34 cellular contexts compared by ENCODE assay signal in the genomic region with DNA sequence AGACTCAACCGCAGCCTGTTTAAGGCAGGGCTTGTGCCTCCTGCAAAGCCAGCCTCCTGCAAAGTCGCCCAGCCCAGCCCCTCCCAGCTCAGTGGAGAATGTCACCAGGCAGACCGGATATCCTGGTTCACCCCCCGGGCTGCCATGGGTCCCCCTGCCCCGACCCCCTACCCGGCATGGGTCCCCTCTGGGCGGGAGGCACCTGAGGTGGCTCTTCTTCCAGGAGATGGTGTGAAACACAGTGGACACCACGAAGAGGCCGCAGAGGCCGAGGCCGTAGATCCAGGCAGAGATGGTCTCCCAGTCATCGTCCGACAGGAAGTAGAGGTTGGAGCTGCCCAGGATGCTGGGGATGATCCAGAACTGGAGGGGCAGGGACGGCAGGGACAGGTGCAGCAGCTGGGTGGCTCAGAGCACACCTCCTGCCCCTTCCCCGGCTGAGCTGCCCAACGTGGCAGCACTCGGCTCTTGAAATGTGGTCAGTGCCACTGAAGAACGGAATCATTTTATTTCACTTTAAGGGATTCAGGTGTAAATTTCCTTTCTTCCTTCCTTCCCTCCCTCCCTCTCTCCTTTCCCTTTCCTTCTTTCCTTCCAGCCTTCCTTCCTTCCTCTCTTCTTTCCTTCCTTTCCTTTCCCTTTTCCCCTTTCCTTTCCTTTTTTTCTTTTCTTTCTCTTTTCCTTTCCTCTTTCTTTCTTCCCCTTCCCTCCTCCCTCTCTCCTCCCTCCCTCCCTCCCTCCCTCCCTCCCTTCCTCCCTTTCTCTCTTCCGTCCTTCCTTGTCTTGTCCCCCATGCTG. TPM values are rescaled to one million over a fixed set of nuclear protein-coding genes. Genes with fewer than 3 reads are reported as not detected.
"Had no signal": no experiment of that assay in that cellular context is flagged by ENCODE, and none has a peak within 500 bp of the region (broad histone marks: within the 10 kb centered on the region; RNA-seq: fewer than 3 reads in every experiment).

No MANE protein-coding gene starts in this region.

- H3K27me3 ChIP-seq: ascending aorta, cardiac muscle cell, SJCRH30 had no signal

- DNase-seq: activated CD4-positive, alpha-beta T cell treated with anti-CD3 and anti-CD28 coated beads, Interleukin-2, amount 10 ng/mL, durations not matched to agents 24 days and 14 days; activated CD4-positive, alpha-beta T cell treated with anti-CD3 and anti-CD28 coated beads, Interleukin-2, amount 50 U/mL, for 4 hours; activated CD8-positive, alpha-beta T cell treated with anti-CD3 and anti-CD28 coated beads for 36 hours; activated effector memory CD4-positive, alpha-beta T cell treated with anti-CD3 and anti-CD28 coated beads, Interleukin-2, amount 50 U/mL, for 16 hours; activated naive CD4-positive, alpha-beta T cell; activated naive CD4-positive, alpha-beta T cell treated with anti-CD3 and anti-CD28 coated beads, Interleukin-2, amount 50 U/mL, for 16 hours; activated naive CD8-positive, alpha-beta T cell treated with anti-CD3 and anti-CD28 coated beads, Interleukin-2, amount 10 ng/mL, durations not matched to agents 7 days and 5 days; activated T-cell treated with anti-CD3 and anti-CD28 coated beads, Interleukin-2, amount 50 U/mL, for 1 hour; activated T-cell treated with anti-CD3 and anti-CD28 coated beads, Interleukin-2, amount 50 U/mL, for 72 hours; amygdala; Karpas-422; NCI-H1105; NCI-H1436; NCI-H1694 treated with DMSO at 0.1 percent for 48 hours; NCI-H2081; NCI-H2171 treated with DMSO at 0.1 percent for 48 hours; NCI-H2227 treated with DMSO at 0.1 percent for 48 hours; NCI-H446; NCI-H510A treated with DMSO at 0.1 percent for 48 hours; NCI-H526 treated with DMSO at 0.1 percent for 48 hours; NCI-H774; SJCRH30 had no signal

- H3K4me1 Mint-ChIP-seq: activated CD4-positive, alpha-beta T cell treated with anti-CD3 and anti-CD28 coated beads, Interleukin-2, amount 10 ng/mL, durations not matched to agents 24 days and 14 days; activated naive CD8-positive, alpha-beta T cell treated with anti-CD3 and anti-CD28 coated beads, Interleukin-2, amount 10 ng/mL, durations not matched to agents 7 days and 5 days; activated T-helper 17 cell treated with anti-CD3 and anti-CD28 coated beads, Interleukin-2, amount 50 U/mL, for 72 hours; central memory CD8-positive, alpha-beta T cell had no signal

- H3K36me3 ChIP-seq: ascending aorta, cardiac muscle cell, SJCRH30 had no signal

- H3K36me3 Mint-ChIP-seq: activated naive CD8-positive, alpha-beta T cell treated with anti-CD3 and anti-CD28 coated beads, Interleukin-2, amount 10 ng/mL, durations not matched to agents 7 days and 5 days had no signal

- H3K9me3 Mint-ChIP-seq: activated CD4-positive, alpha-beta T cell treated with anti-CD3 and anti-CD28 coated beads, Interleukin-2, amount 10 ng/mL, durations not matched to agents 24 days and 14 days; activated T-cell treated with anti-CD3 and anti-CD28 coated beads, Interleukin-2, amount 50 U/mL, for 72 hours; activated T-helper 17 cell treated with anti-CD3 and anti-CD28 coated beads, Interleukin-2, amount 50 U/mL, for 72 hours; central memory CD8-positive, alpha-beta T cell; T-helper 1 cell treated with Interleukin-12 subunit alpha and Interleukin-12 subunit beta and Interleukin-4 antibody, amounts not matched to agents 30 μg/mL and 1 μg/mL, for 36 hours had no signal

- H3K27ac Mint-ChIP-seq: activated CD4-positive, alpha-beta T cell treated with anti-CD3 and anti-CD28 coated beads, Interleukin-2, amount 10 ng/mL, durations not matched to agents 24 days and 14 days; activated CD8-positive, alpha-beta T cell treated with anti-CD3 and anti-CD28 coated beads for 36 hours; activated naive CD8-positive, alpha-beta T cell treated with anti-CD3 and anti-CD28 coated beads, Interleukin-2, amount 10 ng/mL, durations not matched to agents 7 days and 5 days; activated T-cell treated with anti-CD3 and anti-CD28 coated beads, Interleukin-2, amount 50 U/mL, for 72 hours; activated T-helper 17 cell treated with anti-CD3 and anti-CD28 coated beads, Interleukin-2, amount 50 U/mL, for 72 hours; T-helper 1 cell treated with Interleukin-12 subunit alpha and Interleukin-12 subunit beta and Interleukin-4 antibody, amounts not matched to agents 30 μg/mL and 1 μg/mL, for 36 hours; T-helper 2 cell treated with Interferon-gamma antibody and Interleukin-4, amounts not matched to agents 5 μg/mL and 100 μg/mL, for 36 hours had no signal

- H3K4me1 ChIP-seq: ascending aorta, SJCRH30 had no signal

- H3K27me3 Mint-ChIP-seq: activated CD4-positive, alpha-beta T cell treated with anti-CD3 and anti-CD28 coated beads, Interleukin-2, amount 10 ng/mL, durations not matched to agents 24 days and 14 days; activated naive CD8-positive, alpha-beta T cell treated with anti-CD3 and anti-CD28 coated beads, Interleukin-2, amount 10 ng/mL, durations not matched to agents 7 days and 5 days; activated T-helper 17 cell treated with anti-CD3 and anti-CD28 coated beads, Interleukin-2, amount 50 U/mL, for 72 hours had no signal

- H3K9me3 ChIP-seq: SJCRH30 had no signal

- H3K4me3 ChIP-seq: ascending aorta, cardiac muscle cell, SJCRH30, SK-N-MC had no signal

- H3K27ac ChIP-seq: ascending aorta, cardiac muscle cell, SJCRH30, SK-N-MC had no signal

- H3K4me3 Mint-ChIP-seq: activated CD4-positive, alpha-beta T cell treated with anti-CD3 and anti-CD28 coated beads, Interleukin-2, amount 10 ng/mL, durations not matched to agents 24 days and 14 days; activated CD8-positive, alpha-beta T cell treated with anti-CD3 and anti-CD28 coated beads for 36 hours; activated naive CD8-positive, alpha-beta T cell treated with anti-CD3 and anti-CD28 coated beads, Interleukin-2, amount 10 ng/mL, durations not matched to agents 7 days and 5 days; activated T-cell treated with anti-CD3 and anti-CD28 coated beads, Interleukin-2, amount 50 U/mL, for 72 hours; activated T-helper 17 cell treated with anti-CD3 and anti-CD28 coated beads, Interleukin-2, amount 50 U/mL, for 72 hours; central memory CD8-positive, alpha-beta T cell; T-helper 1 cell treated with Interleukin-12 subunit alpha and Interleukin-12 subunit beta and Interleukin-4 antibody, amounts not matched to agents 30 μg/mL and 1 μg/mL, for 36 hours; T-helper 2 cell treated with Interferon-gamma antibody and Interleukin-4, amounts not matched to agents 5 μg/mL and 100 μg/mL, for 36 hours had no signal

RNA-seq across cellular contexts. Expression of gene RADIL, which starts 36.7 kb away (rescaled TPM):
- total RNA-seq: MCF 10A, RPMI7951 had no signal

RNA-seq across cellular contexts. Expression of gene MMD2, which starts 38.8 kb away (rescaled TPM):
- total RNA-seq: activated CD4-positive, alpha-beta T cell treated with anti-CD3 and anti-CD28 coated beads, Interleukin-2, amount 10 ng/mL, durations not matched to agents 24 days and 14 days; activated CD8-positive, alpha-beta memory T cell treated with anti-CD3 and anti-CD28 coated beads for 36 hours; activated CD8-positive, alpha-beta T cell treated with anti-CD3 and anti-CD28 coated beads for 36 hours; activated naive CD8-positive, alpha-beta T cell treated with anti-CD3 and anti-CD28 coated beads, Interleukin-2, amount 10 ng/mL, durations not matched to agents 7 days and 5 days; activated T-cell treated with anti-CD3 and anti-CD28 coated beads, Interleukin-2, amount 50 U/mL, for 72 hours; activated T-helper 17 cell treated with anti-CD3 and anti-CD28 coated beads, Interleukin-2, amount 50 U/mL, for 72 hours; ascending aorta; cardiac muscle cell; chondrocyte; MCF 10A; RPMI7951; SJCRH30 had no signal
- polyA plus RNA-seq: adipose tissue, cardiac muscle cell had no signal

RNA-seq across cellular contexts. Expression of gene PAPOLB, which starts 58.3 kb away (rescaled TPM):
- total RNA-seq: activated CD4-positive, alpha-beta T cell treated with anti-CD3 and anti-CD28 coated beads, Interleukin-2, amount 10 ng/mL, durations not matched to agents 24 days and 14 days; activated CD8-positive, alpha-beta memory T cell treated with anti-CD3 and anti-CD28 coated beads for 36 hours; activated CD8-positive, alpha-beta T cell treated with anti-CD3 and anti-CD28 coated beads for 36 hours; activated naive CD8-positive, alpha-beta T cell treated with anti-CD3 and anti-CD28 coated beads, Interleukin-2, amount 10 ng/mL, durations not matched to agents 7 days and 5 days; activated T-helper 17 cell treated with anti-CD3 and anti-CD28 coated beads, Interleukin-2, amount 50 U/mL, for 72 hours; ascending aorta; MCF 10A; RPMI7951; SJCRH30 had no signal
- polyA plus RNA-seq: adipose tissue, cardiac muscle cell had no signal
